ENCODE assay signal across 22 cellular contexts in the genomic region with DNA sequence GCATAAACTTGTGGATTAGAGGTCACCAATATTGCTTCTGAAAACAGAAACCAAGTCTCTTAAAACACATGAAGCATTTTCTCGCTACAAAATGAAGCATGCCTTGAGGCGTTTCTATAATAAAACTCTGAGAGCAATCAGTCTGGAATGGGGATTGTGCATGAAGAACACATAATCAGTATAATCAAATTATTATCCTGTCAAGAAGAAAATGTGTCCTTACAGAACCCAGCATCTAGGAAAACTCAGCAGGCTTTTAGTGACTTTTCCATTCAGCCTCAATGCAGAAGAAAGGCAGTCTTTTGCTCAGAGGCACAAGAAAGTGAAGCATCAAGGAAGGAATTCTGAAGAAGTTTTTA.
DNase-seq lines count a peak whose midpoint lies in the region; ATAC-seq lines count a peak whose summit lies in the region.
"Had no signal": no experiment of that assay in that cellular context is flagged by ENCODE, and none has a peak within 500 bp of the region (broad histone marks: within the 10 kb centered on the region; RNA-seq: fewer than 3 reads in every experiment).

No MANE protein-coding gene starts in this region.

- no peak overlapping the region for H2BK12ac ChIP-seq in neuronal stem cell (ENCODE audit: low read length)

- H3K9me3 ChIP-seq in neuronal stem cell (replicated peaks in 1 of 2; ENCODE audit: control insufficient read depth in 2 of 2, insufficient read depth in 1 of 2, low read depth in 1 of 2, low read length in 2 of 2), result no peaks in the 10 kb centered on the region
- H3K9me3 ChIP-seq: adrenal gland, psoas muscle had no signal

- H2BK120ac ChIP-seq in neuronal stem cell (ENCODE audit: low read depth, low read length), result no peak overlapping the region

- H3K27ac ChIP-seq in epithelial cell of prostate (peak overlapping the region; percentile 28), neuronal stem cell (replicated peaks; ENCODE audit: low read length) (no peak overlapping the region), substantia nigra (ENCODE audit: low read depth, low read length, poor library complexity, severe bottlenecking) (no peak overlapping the region)
- H3K27ac ChIP-seq: C4-2B, coronary artery, psoas muscle, skin epidermis had no signal

- no peaks in the 10 kb centered on the region for H3K4me1 ChIP-seq in neuronal stem cell (ENCODE audit: control insufficient read depth in 2 of 2, insufficient read depth in 1 of 2, low read depth in 1 of 2, low read length in 2 of 2)
- H3K4me1 ChIP-seq: adrenal gland, psoas muscle had no signal

- H2BK5ac ChIP-seq in neuronal stem cell (ENCODE audit: low read length), result no peak overlapping the region

- no peak for ATAC-seq in GM21360 (IDR thresholded peaks at IDR 0.05; ENCODE audit: unreplicated experiment)
- ATAC-seq: activated CD8-positive, alpha-beta T cell treated with anti-CD3 and anti-CD28 coated beads, Interleukin-2, amount 10 ng/mL, durations not matched to agents 7 days and 5 days; psoas muscle had no signal

- no peak overlapping the region for H3K4ac ChIP-seq in neuronal stem cell (ENCODE audit: low read length)

- H3K9ac ChIP-seq in neuronal stem cell (ENCODE audit: low read depth, low read length, poor library complexity), result no peak overlapping the region

- peak overlapping the region; percentile 35 for H2AFZ ChIP-seq in neuronal stem cell (ENCODE audit: low read length)

- no peak overlapping the region for H4K91ac ChIP-seq in neuronal stem cell (ENCODE audit: low read depth, low read length, poor library complexity)

- H3K14ac ChIP-seq in neuronal stem cell (ENCODE audit: low read length), result no peak overlapping the region

- H3K23ac ChIP-seq in neuronal stem cell (ENCODE audit: low read depth, low read length, poor library complexity), result no peak overlapping the region

- no peak overlapping the region for H4K8ac ChIP-seq in neuronal stem cell (ENCODE audit: low read depth, low read length)

- no peak overlapping the region for H3K4me2 ChIP-seq in neuronal stem cell (ENCODE audit: insufficient read depth, low read length, poor library complexity, severe bottlenecking)

- no CpG with 5 or more reads among the region's 2 CpGs for WGBS in neuronal stem cell (ENCODE audit: extremely low coverage in 2 of 2, insufficient read length in 2 of 2, insufficient replicate concordance in 1 of 2), 2 donors

- no peaks in the 10 kb centered on the region for H3K36me3 ChIP-seq in neuronal stem cell (replicated peaks in 1 of 2; ENCODE audit: control insufficient read depth in 2 of 2, insufficient read depth in 2 of 2, low read length in 2 of 2)
- H3K36me3 ChIP-seq: adrenal gland had no signal

- H3K18ac ChIP-seq in neuronal stem cell (ENCODE audit: low read length), result no peak overlapping the region

- H2AK5ac ChIP-seq in neuronal stem cell (ENCODE audit: low read depth, low read length), result no peak overlapping the region

- H3K4me3 ChIP-seq in neuronal stem cell (ENCODE audit: low read length in 2 of 2), result no peak overlapping the region
- H3K4me3 ChIP-seq: adrenal gland, coronary artery, psoas muscle, skin epidermis had no signal

- H3K79me1 ChIP-seq in neuronal stem cell (ENCODE audit: low read depth, low read length), result no peaks in the 10 kb centered on the region

- H3K27me3 ChIP-seq in neuronal stem cell (ENCODE audit: control insufficient read depth in 3 of 3, insufficient read depth in 3 of 3, low read depth in 1 of 3, low read length in 3 of 3), result no peaks in the 10 kb centered on the region
- H3K27me3 ChIP-seq: adrenal gland had no signal

- DNase-seq in EH (ENCODE audit: low read depth) (peak; percentile 86), RPMI7951 (ENCODE audit: low read depth) (peak; percentile 45), epithelial cell of prostate (ENCODE audit: low read depth, low spot score) (no peak), neuronal stem cell (ENCODE audit: low spot score) (no peak), AG08396 (ENCODE audit: low spot score) (no peak), substantia nigra (lab: John Stamatoyannopoulos, UW) (no peak)
- DNase-seq: ACHN; activated CD4-positive, alpha-beta T cell treated with anti-CD3 and anti-CD28 coated beads for 1 hour; activated CD8-positive, alpha-beta T cell treated with anti-CD3 and anti-CD28 coated beads, Interleukin-2, amount 10 ng/mL, durations not matched to agents 7 days and 5 days; activated gamma-delta T cell treated with Interleukin-2 at 50 U/mL for 16 hours; adrenal gland; endodermal cell; IMR-90; kidney glomerular epithelial cell; NCI-H2107; NCI-H510A; psoas muscle; stimulated activated CD4-positive, alpha-beta T cell treated with anti-CD3 and anti-CD28 coated beads, Interleukin-1b, Interleukin-23, amount 100 ng/mL, for 48 hours had no signal

- no peak overlapping the region for H2BK15ac ChIP-seq in neuronal stem cell (ENCODE audit: low read length)

Comparison
In these comparisons a context has a peak if more than half of its experiments do, and no peak if none do; other contexts are left out.
1. DNase-seq: peak in EH (single experiment) and RPMI7951 (single experiment); none in epithelial cell of prostate (single experiment), neuronal stem cell (single experiment), AG08396 (single experiment) and substantia nigra (0 of 49).